1 cellular context compared by ENCODE assay signal in the genomic region with DNA sequence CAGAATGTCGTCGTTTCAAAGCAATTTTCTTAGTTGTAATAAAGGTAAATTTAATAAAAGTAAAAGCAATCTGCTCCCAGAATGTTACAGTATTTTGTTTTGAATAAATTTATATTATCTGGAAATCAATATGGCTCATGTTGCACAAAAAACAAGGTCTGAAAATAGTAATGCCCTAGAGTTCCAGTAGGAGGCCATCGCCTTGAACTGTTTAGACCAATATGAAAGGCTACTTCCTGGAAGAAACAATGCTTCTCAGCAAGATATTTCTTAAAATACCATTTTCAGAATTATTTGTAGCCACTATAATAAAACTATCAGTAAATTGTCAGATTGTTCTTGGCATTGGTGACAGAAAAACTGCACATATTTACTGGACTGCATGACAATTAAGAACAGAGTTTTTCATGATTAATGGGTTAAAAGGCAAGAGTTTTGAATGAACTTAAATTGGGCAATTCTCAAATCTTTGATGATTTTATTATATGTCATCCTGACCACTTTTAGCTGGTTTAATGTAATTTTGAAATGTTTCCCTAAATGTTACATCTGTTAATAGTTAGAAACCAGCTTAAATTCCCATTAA.
TF ChIP-seq lines count a peak whose summit lies in the region.

No MANE protein-coding gene starts in this region.

TF ChIP-seq in GM12878, 131 proteins besides CTCF, POLR2A, EP300 and RAD21 (continued from another document):
- TF ChIP-seq, protein P1, sequence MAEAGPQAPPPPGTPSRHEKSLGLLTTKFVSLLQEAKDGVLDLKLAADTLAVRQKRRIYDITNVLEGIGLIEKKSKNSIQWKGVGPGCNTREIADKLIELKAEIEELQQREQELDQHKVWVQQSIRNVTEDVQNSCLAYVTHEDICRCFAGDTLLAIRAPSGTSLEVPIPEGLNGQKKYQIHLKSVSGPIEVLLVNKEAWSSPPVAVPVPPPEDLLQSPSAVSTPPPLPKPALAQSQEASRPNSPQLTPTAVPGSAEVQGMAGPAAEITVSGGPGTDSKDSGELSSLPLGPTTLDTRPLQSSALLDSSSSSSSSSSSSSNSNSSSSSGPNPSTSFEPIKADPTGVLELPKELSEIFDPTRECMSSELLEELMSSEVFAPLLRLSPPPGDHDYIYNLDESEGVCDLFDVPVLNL (IDR thresholded peaks at IDR 0.05; ENCODE audit: low read depth, low read length), result no peak
